In genomic region chr18:61606759-61607158, GRCh38 we compare ENCODE assay signal across 8 cellular contexts.
DNase-seq lines count a peak whose midpoint lies in the region; ATAC-seq and TF ChIP-seq lines count a peak whose summit lies in the region.

No MANE protein-coding gene starts in this region.

- H3K9me3 ChIP-seq in right lobe of liver = no peaks in the 10 kb centered on the region

- no peaks in the 10 kb centered on the region for H3K36me3 ChIP-seq in right lobe of liver

- no peak for TF ChIP-seq CTCF in right lobe of liver (IDR thresholded peaks at IDR 0.05)

- TF ChIP-seq POLR2A in right lobe of liver (IDR thresholded peaks at IDR 0.05) = no peak

- H3K27ac ChIP-seq in right lobe of liver = peak overlapping the region in 1 of 3 donors; percentile 5

- H3K4me1 ChIP-seq in right lobe of liver = no peaks in the 10 kb centered on the region

- DNase-seq in AG08395 (ENCODE audit: low spot score) (peak; percentile 91), MV-4-11 (lab: John Stamatoyannopoulos, UW) (peak; percentile 73), dermis blood vessel endothelial cell (peak; percentile 99), right lobe of liver (peak in 2 of 3 donors; percentile 30 to 45), DMS79 treated with DMSO at 0.1 percent for 48 hours (lab: John Stamatoyannopoulos, UW) (no peak), pons (ENCODE audit: low spot score) (no peak), NCI-H2107 (lab: John Stamatoyannopoulos, UW) (no peak)
- DNase-seq in activated CD4-positive, alpha-beta T cell treated with anti-CD3 and anti-CD28 coated beads for 4 hours = no peak

- WGBS in right lobe of liver (ENCODE audit: insufficient coverage, low coverage, low lambda C conversion rate, missing lambda C conversion rate) = 13% methylated on average over 4 of the region's 5 CpGs

- H3K4me3 ChIP-seq in right lobe of liver = no peak overlapping the region

- no peaks in the 10 kb centered on the region for H3K27me3 ChIP-seq in right lobe of liver

- intact Hi-C loops in right lobe of liver (cut with DNase I) = no loop called here

- ATAC-seq in right lobe of liver = peak; percentile 72 to 88 (median 78)

Comparison
In these comparisons a context has a peak if more than half of its experiments do, and no peak if none do; other contexts are left out.
1. DNase-seq: peak in AG08395 (single experiment), MV-4-11 (single experiment), dermis blood vessel endothelial cell (single experiment) and right lobe of liver (2 of 3); none in activated CD4-positive, alpha-beta T cell treated with anti-CD3 and anti-CD28 coated beads for 4 hours (0 of 2), DMS79 treated with DMSO at 0.1 percent for 48 hours (single experiment), pons (single experiment) and NCI-H2107 (single experiment).